In the genomic region with DNA sequence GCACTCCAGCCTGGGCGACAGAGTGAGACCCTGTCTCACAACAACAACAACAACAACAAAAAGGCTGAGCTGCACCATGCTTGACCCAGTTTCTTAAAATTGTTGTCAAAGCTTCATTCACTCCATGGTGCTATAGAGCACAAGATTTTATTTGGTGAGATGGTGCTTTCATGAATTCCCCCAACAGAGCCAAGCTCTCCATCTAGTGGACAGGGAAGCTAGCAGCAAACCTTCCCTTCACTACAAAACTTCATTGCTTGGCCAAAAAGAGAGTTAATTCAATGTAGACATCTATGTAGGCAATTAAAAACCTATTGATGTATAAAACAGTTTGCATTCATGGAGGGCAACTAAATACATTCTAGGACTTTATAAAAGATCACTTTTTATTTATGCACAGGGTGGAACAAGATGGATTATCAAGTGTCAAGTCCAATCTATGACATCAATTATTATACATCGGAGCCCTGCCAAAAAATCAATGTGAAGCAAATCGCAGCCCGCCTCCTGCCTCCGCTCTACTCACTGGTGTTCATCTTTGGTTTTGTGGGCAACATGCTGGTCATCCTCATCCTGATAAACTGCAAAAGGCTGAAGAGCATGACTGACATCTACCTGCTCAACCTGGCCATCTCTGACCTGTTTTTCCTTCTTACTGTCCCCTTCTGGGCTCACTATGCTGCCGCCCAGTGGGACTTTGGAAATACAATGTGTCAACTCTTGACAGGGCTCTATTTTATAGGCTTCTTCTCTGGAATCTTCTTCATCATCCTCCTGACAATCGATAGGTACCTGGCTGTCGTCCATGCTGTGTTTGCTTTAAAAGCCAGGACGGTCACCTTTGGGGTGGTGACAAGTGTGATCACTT, we compare ENCODE assay signal across 9 cellular contexts. TPM values are rescaled to one million over a fixed set of nuclear protein-coding genes. Genes with fewer than 3 reads are reported as not detected.
DNase-seq lines count a peak whose midpoint lies in the region; ATAC-seq and TF ChIP-seq lines count a peak whose summit lies in the region.
"Had no signal": no experiment of that assay in that cellular context is flagged by ENCODE, and none has a peak within 500 bp of the region (broad histone marks: within the 10 kb centered on the region; RNA-seq: fewer than 3 reads in every experiment).

No MANE protein-coding gene starts in this region.

- no peak overlapping the region for H2AFZ ChIP-seq in hepatocyte

- H3K79me2 ChIP-seq in hepatocyte: no peaks in the 10 kb centered on the region

- WGBS in hepatocyte (ENCODE audit: low lambda C conversion rate, missing lambda C conversion rate): 92% methylated on average over 9 of the region's 9 CpGs

- H3K4me3 ChIP-seq in AG10803 (ENCODE audit: low read length): no peak overlapping the region
- no peak overlapping the region for H3K4me3 ChIP-seq in hepatocyte

- no peaks in the 10 kb centered on the region for H4K20me1 ChIP-seq in hepatocyte (ENCODE audit: insufficient read depth, poor library complexity, severe bottlenecking)

- H3K4me2 ChIP-seq in hepatocyte: no peak overlapping the region

- H3K27me3 ChIP-seq in hepatocyte: peaks cover 23% of the 10 kb centered on the region

- H3K9me3 ChIP-seq in hepatocyte (ENCODE audit: low read depth): no peaks in the 10 kb centered on the region

- DNase-seq in AG10803 (ENCODE audit: low read depth) (peak; percentile 35), GM13977 (ENCODE audit: low spot score) (no peak), SW480 (ENCODE audit: low spot score) (peak; percentile 46), hepatocyte (ENCODE audit: low spot score) (peak; percentile 49), NCI-H345 (lab: John Stamatoyannopoulos, UW) (no peak), activated gamma-delta T cell treated with Interleukin-2 at 50 U/mL for 16 hours (no peak), glomerular visceral epithelial cell (ENCODE audit: extremely low spot score) (no peak)

- no peak for ATAC-seq in GM19023 (IDR thresholded peaks at IDR 0.05; ENCODE audit: unreplicated experiment)

- no peaks in the 10 kb centered on the region for H3K9me2 ChIP-seq in hepatocyte (replicated peaks; ENCODE audit: insufficient read depth)

- no peak overlapping the region for H3K27ac ChIP-seq in hepatocyte
- H3K27ac ChIP-seq: epithelial cell of prostate had no signal

- no peaks in the 10 kb centered on the region for H3K36me3 ChIP-seq in hepatocyte (replicated peaks; ENCODE audit: insufficient read depth, low read depth)

- no peaks in the 10 kb centered on the region for H3K4me1 ChIP-seq in hepatocyte (ENCODE audit: insufficient read depth)

- TF ChIP-seq CTCF in AG10803 (conservative IDR thresholded peaks at IDR 0.05; ENCODE audit: low read length): peak; percentile 72
- peak; percentile 69 for TF ChIP-seq CTCF in GM13977 (IDR thresholded peaks at IDR 0.05; ENCODE audit: extremely low read depth, insufficient read depth, missing control alignments)
- peak; percentile 51 for TF ChIP-seq CTCF in hepatocyte (IDR thresholded peaks at IDR 0.05; ENCODE audit: poor library complexity)

- in situ Hi-C loops in GM13977 (cut with MboI; ENCODE audit: low pct_unique_long_range_greater_than_20kb, low sequenced_read_pairs, unreplicated experiment): loop anchor here (5.0 to 10.0 kb wide), 3 partner anchors 160 to 430 kb away; partner anchors contain the start of gene CXCR6

RNA-seq across cellular contexts. Expression of gene CCR5, which starts 2.0 kb away (rescaled TPM):
- total RNA-seq in hepatocyte: 0.07 TPM in 1 of 2 replicates, not detected in the other
- polyA plus RNA-seq in hepatocyte: not detected in 2 replicates

RNA-seq across cellular contexts. Expression of gene CCR2, which starts 18.8 kb away (rescaled TPM):
- 0.04 and 0.23 TPM in 2 replicates for total RNA-seq in hepatocyte
- polyA plus RNA-seq in hepatocyte: not detected in 2 replicates

RNA-seq across cellular contexts. Expression of gene CCRL2, which starts 34.3 kb away (rescaled TPM):
- 1.5 and 3.1 TPM in 2 replicates for total RNA-seq in hepatocyte
- polyA plus RNA-seq in hepatocyte: 1.6 and 4.0 TPM in 2 replicates

Comparison
In these comparisons a context has a peak if more than half of its experiments do, and no peak if none do; other contexts are left out.
1. DNase-seq: peak in AG10803 (single experiment), SW480 (single experiment) and hepatocyte (single experiment); none in GM13977 (single experiment), NCI-H345 (single experiment), activated gamma-delta T cell treated with Interleukin-2 at 50 U/mL for 16 hours (single experiment) and glomerular visceral epithelial cell (single experiment).
2. Peak in every context shown above with its lines, with median percentiles within 50 percentile points of each other: CTCF ChIP-seq.